ENCODE assay signal across 10 cellular contexts in the genomic region with DNA sequence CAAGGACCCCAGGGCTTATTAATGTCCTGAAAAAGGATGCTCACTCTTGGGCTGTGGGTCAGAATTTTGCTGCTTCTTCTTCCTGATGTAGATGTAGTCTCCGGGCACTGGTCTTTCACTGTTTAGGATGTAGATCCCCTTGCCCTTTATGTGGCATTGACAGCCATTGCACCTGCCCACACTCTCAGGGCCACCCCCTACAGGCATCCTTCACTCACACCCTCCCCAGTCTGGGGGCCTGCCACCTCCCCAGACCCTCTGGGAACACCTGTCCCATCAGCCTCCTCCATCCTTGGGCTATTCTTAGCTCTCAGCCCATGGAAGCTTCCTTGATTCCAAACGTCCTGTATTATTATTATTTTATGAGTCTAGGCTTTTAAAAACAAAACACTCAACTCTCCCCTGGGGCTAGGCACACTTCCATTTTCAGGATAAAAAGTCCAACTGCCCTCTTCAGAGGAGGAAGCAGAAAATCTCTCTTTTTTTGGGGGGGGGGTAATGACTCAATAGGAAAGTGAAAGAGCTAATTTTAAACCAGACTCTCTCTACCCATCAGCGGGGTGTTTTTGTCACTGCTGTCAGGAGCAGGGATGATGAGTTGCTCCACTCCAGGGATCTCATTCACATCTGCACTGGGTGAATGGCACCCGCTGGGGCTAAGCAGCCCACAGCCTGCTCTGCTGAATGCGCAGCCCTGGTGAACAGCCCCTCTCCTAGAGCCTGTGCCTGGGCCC. TPM values are rescaled to one million over a fixed set of nuclear protein-coding genes. Genes with fewer than 3 reads are reported as not detected.
A peak's percentile ranks its signal among the peaks of the same experiment; 100 is the strongest.
DNase-seq lines count a peak whose midpoint lies in the region; ATAC-seq and TF ChIP-seq lines count a peak whose summit lies in the region.
"Had no signal": no experiment of that assay in that cellular context is flagged by ENCODE, and none has a peak within 500 bp of the region (broad histone marks: within the 10 kb centered on the region; RNA-seq: fewer than 3 reads in every experiment).

No MANE protein-coding gene starts in this region.

- no peak overlapping the region for H3K4me2 ChIP-seq in H9 (ENCODE audit: insufficient read depth, insufficient read length, low read length)

- H3K4me3 Mint-ChIP-seq in activated naive CD4-positive, alpha-beta T cell treated with anti-CD3 and anti-CD28 coated beads for 36 hours, result no peak overlapping the region
- H3K4me3 Mint-ChIP-seq in stimulated activated memory B cell treated with anti-CD40 and anti-IgM and Interleukin-4, amounts not matched to agents 10 μg/mL and 1 μg/mL and 100 μg/mL, for 72 hours, result no peak overlapping the region
- H3K4me3 Mint-ChIP-seq in H9, result no peak overlapping the region
- H3K4me3 Mint-ChIP-seq: brain had no signal

- H2BK15ac ChIP-seq in H9 (ENCODE audit: low read depth, low read length), result no peak overlapping the region

- H3K23me2 ChIP-seq in H9 (ENCODE audit: insufficient read length, low read depth, low read length, poor library complexity, severe bottlenecking), result no peaks in the 10 kb centered on the region

- no peaks in the 10 kb centered on the region for H3K79me2 ChIP-seq in H9 (ENCODE audit: insufficient read depth, low read length)

- H3K36me3 Mint-ChIP-seq in activated naive CD4-positive, alpha-beta T cell treated with anti-CD3 and anti-CD28 coated beads for 36 hours (ENCODE audit: low read depth), result no peaks in the 10 kb centered on the region
- peaks cover 5% of the 10 kb centered on the region for H3K36me3 Mint-ChIP-seq in stimulated activated memory B cell treated with anti-CD40 and anti-IgM and Interleukin-4, amounts not matched to agents 10 μg/mL and 1 μg/mL and 100 μg/mL, for 72 hours
- peaks cover 0 to 4% (median 1%) of the 10 kb centered on the region in 3 experiments; a peak in 1 of 7 replicates for H3K36me3 Mint-ChIP-seq in H9 (ENCODE audit: insufficient read depth in 1 of 3, low read depth in 3 of 3)
- H3K36me3 Mint-ChIP-seq: brain had no signal

- H3K23ac ChIP-seq in H9 (ENCODE audit: insufficient read length, low read depth, low read length), result no peak overlapping the region

- no peak overlapping the region for H2BK12ac ChIP-seq in H9 (ENCODE audit: insufficient read length, low read depth, low read length)

- no peak overlapping the region for H3K14ac ChIP-seq in H9 (ENCODE audit: insufficient read depth, low read length)

- no peak overlapping the region for H3K18ac ChIP-seq in H9 (ENCODE audit: insufficient read length, low read depth, low read length)

- no peak overlapping the region for H4K8ac ChIP-seq in H9 (replicated peaks; ENCODE audit: insufficient read length, low read depth, low read length)

- H3K79me1 ChIP-seq in H9 (ENCODE audit: insufficient read depth, low read depth, low read length, poor library complexity, severe bottlenecking), result no peaks in the 10 kb centered on the region

- H2BK5ac ChIP-seq in H9 (ENCODE audit: insufficient read length, low read length), result no peak overlapping the region

- H4K5ac ChIP-seq in H9 (ENCODE audit: insufficient read length, low read depth, low read length), result no peak overlapping the region

- peaks cover 10% of the 10 kb centered on the region for H3K4me1 Mint-ChIP-seq in activated naive CD4-positive, alpha-beta T cell treated with anti-CD3 and anti-CD28 coated beads for 36 hours (ENCODE audit: low read depth)
- H3K4me1 Mint-ChIP-seq in stimulated activated memory B cell treated with anti-CD40 and anti-IgM and Interleukin-4, amounts not matched to agents 10 μg/mL and 1 μg/mL and 100 μg/mL, for 72 hours, result peaks cover 28% of the 10 kb centered on the region
- H3K4me1 Mint-ChIP-seq in H9, result peaks cover 11 to 21% of the 10 kb centered on the region in 2 experiments

- no peak overlapping the region for H3K56ac ChIP-seq in H9 (ENCODE audit: insufficient read length, low read depth, low read length)

- WGBS in H9 (ENCODE audit: extremely low coverage, insufficient read length, low lambda C conversion rate), result no CpG with 5 or more reads among the region's 5 CpGs

- H3K27me3 Mint-ChIP-seq in activated naive CD4-positive, alpha-beta T cell treated with anti-CD3 and anti-CD28 coated beads for 36 hours (ENCODE audit: low read depth), result no peaks in the 10 kb centered on the region
- H3K27me3 Mint-ChIP-seq in stimulated activated memory B cell treated with anti-CD40 and anti-IgM and Interleukin-4, amounts not matched to agents 10 μg/mL and 1 μg/mL and 100 μg/mL, for 72 hours, result peaks cover 10% of the 10 kb centered on the region
- peaks cover 32% of the 10 kb centered on the region for H3K27me3 Mint-ChIP-seq in H9 (ENCODE audit: low read depth)

- no peak overlapping the region for H3K9ac ChIP-seq in H9 (ENCODE audit: extremely low read depth, insufficient read length, low read length)

- peak; percentile 80 for ATAC-seq in HG02588 (IDR thresholded peaks at IDR 0.05; ENCODE audit: unreplicated experiment)
- ATAC-seq in stimulated activated memory B cell treated with anti-CD40 and anti-IgM and Interleukin-4, amounts not matched to agents 10 μg/mL and 1 μg/mL and 100 μg/mL, for 72 hours, result peak; percentile 83

- intact Hi-C loops in activated naive CD4-positive, alpha-beta T cell treated with anti-CD3 and anti-CD28 coated beads for 36 hours (cut with micrococcal nuclease), result no loop called here

- H2BK20ac ChIP-seq in H9 (ENCODE audit: low read depth, low read length, poor library complexity, severe bottlenecking), result no peak overlapping the region

- H2BK120ac ChIP-seq in H9 (ENCODE audit: low read depth, low read length, poor library complexity, severe bottlenecking), result no peak overlapping the region

- H2AK5ac ChIP-seq in H9 (ENCODE audit: insufficient read length, low read length), result no peak overlapping the region

- H3K4ac ChIP-seq in H9 (ENCODE audit: low read depth, low read length), result no peak overlapping the region

- CTCF ChIA-PET in activated naive CD4-positive, alpha-beta T cell treated with anti-CD3 and anti-CD28 coated beads for 36 hours (lab: Charles Lee), result interaction anchor here (0.7 to 1.3 kb wide), 4 partner anchors 12 to 550 kb away, joined by 3 to 4 read pairs (median 3); a partner anchor contains a TSS

- TF ChIP-seq CTCF in H9 (conservative IDR thresholded peaks at IDR 0.05), result no peak

- no peak overlapping the region for H4K91ac ChIP-seq in H9 (ENCODE audit: insufficient read length, low read depth, low read length)

- H3K4me1 ChIP-seq in H9 (ENCODE audit: insufficient read depth, low read length), result no peaks in the 10 kb centered on the region

- H3T11ph ChIP-seq in H9 (ENCODE audit: low read length), result no peak overlapping the region

- peak; percentile 24 for DNase-seq in activated naive CD4-positive, alpha-beta T cell treated with anti-CD3 and anti-CD28 coated beads for 36 hours
- DNase-seq in activated naive CD4-positive, alpha-beta T cell treated with Interleukin-2 at 50 U/mL for 16 hours, result no peak
- peak; percentile 82 to 89 for DNase-seq in NCI-H187 (lab: John Stamatoyannopoulos, UW)
- DNase-seq in C1 segment of cervical spinal cord (lab: John Stamatoyannopoulos, UW), result no peak
- DNase-seq in H9, result no peak
- DNase-seq in cerebellar nuclear complex (lab: John Stamatoyannopoulos, UW), result no peak

- H3K27ac ChIP-seq in H9 (ENCODE audit: insufficient read length, low read depth, low read length), result no peak overlapping the region

- no peak overlapping the region for H2AFZ ChIP-seq in H9 (ENCODE audit: low read length)

- no peak overlapping the region for H3K27ac Mint-ChIP-seq in activated naive CD4-positive, alpha-beta T cell treated with anti-CD3 and anti-CD28 coated beads for 36 hours
- peak overlapping the region; percentile 76 for H3K27ac Mint-ChIP-seq in stimulated activated memory B cell treated with anti-CD40 and anti-IgM and Interleukin-4, amounts not matched to agents 10 μg/mL and 1 μg/mL and 100 μg/mL, for 72 hours
- no peak overlapping the region; a peak in 1 of 7 replicates for H3K27ac Mint-ChIP-seq in H9

- no peaks in the 10 kb centered on the region for H3K27me3 ChIP-seq in H9 (ENCODE audit: insufficient read depth, low read length)

- H3K9me3 ChIP-seq in H9 (ENCODE audit: control insufficient read depth, low read depth, low read length), result no peaks in the 10 kb centered on the region

- peaks cover 18% of the 10 kb centered on the region for H3K9me3 Mint-ChIP-seq in activated naive CD4-positive, alpha-beta T cell treated with anti-CD3 and anti-CD28 coated beads for 36 hours
- peaks cover 15% of the 10 kb centered on the region for H3K9me3 Mint-ChIP-seq in stimulated activated memory B cell treated with anti-CD40 and anti-IgM and Interleukin-4, amounts not matched to agents 10 μg/mL and 1 μg/mL and 100 μg/mL, for 72 hours
- peaks cover 8 to 14% of the 10 kb centered on the region in 2 experiments for H3K9me3 Mint-ChIP-seq in H9

- no peaks in the 10 kb centered on the region for H4K20me1 ChIP-seq in H9 (ENCODE audit: control insufficient read depth, insufficient read depth, insufficient read length)

RNA-seq across cellular contexts. Expression of a gene that starts 11.5 kb away (rescaled TPM):
- under 1 TPM; 0.57 to 0.79 TPM for total RNA-seq in activated naive CD4-positive, alpha-beta T cell treated with anti-CD3 and anti-CD28 coated beads for 36 hours
- 5.8 and 7.1 TPM in 2 replicates for total RNA-seq in H9 (2021)

RNA-seq across cellular contexts. Expression of a gene that starts 28.5 kb away (rescaled TPM):
- not detected for total RNA-seq in activated naive CD4-positive, alpha-beta T cell treated with anti-CD3 and anti-CD28 coated beads for 36 hours
- total RNA-seq in H9 (2021), result 0.55 and 0.74 TPM in 2 replicates
- total RNA-seq: NCI-H460 had no signal

Comparison
In these comparisons a context has a peak if more than half of its experiments do, and no peak if none do; other contexts are left out.
1. DNase-seq: peak in activated naive CD4-positive, alpha-beta T cell treated with anti-CD3 and anti-CD28 coated beads for 36 hours (single experiment) and NCI-H187 (2 of 2); none in activated naive CD4-positive, alpha-beta T cell treated with Interleukin-2 at 50 U/mL for 16 hours (single experiment), C1 segment of cervical spinal cord (0 of 14), H9 (single experiment) and cerebellar nuclear complex (0 of 2).